ENCODE assay signal across 16 cellular contexts in the genomic region with DNA sequence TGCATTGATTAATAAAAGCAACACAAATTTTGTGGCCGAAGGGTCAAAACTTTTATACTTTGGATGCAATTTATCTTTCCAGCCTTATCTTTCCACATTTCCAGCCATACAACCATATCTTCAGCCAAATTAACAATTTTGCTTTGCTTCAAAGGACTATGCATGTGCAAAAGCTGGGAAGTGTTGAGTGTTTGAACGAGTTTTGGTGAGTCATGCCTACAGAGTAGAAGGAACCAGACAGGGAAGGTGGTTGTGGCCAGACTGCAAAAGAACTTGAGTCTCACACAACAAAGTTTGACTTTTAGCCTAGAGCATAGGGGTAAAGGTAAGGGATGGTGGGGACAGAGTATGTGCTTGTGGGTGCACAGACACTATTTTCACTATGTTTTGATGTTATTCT. TPM values are rescaled to one million over a fixed set of nuclear protein-coding genes. Genes with fewer than 3 reads are reported as not detected.
"Had no signal": no experiment of that assay in that cellular context is flagged by ENCODE, and none has a peak within 500 bp of the region (broad histone marks: within the 10 kb centered on the region; RNA-seq: fewer than 3 reads in every experiment).

No MANE protein-coding gene starts in this region.

- H3K4me3 ChIP-seq: coronary artery, gastroesophageal sphincter, left ventricle myocardium inferior, thyroid gland had no signal

- DNase-seq: activated CD4-positive, alpha-beta T cell treated with anti-CD3 and anti-CD28 coated beads, Interleukin-2, amount 10 ng/mL, durations not matched to agents 24 days and 14 days; activated CD4-positive, CD25-positive, alpha-beta regulatory T cell; activated CD8-positive, alpha-beta memory T cell treated with anti-CD3 and anti-CD28 coated beads, Interleukin-2, amount 50 U/mL, for 48 hours; activated naive CD4-positive, alpha-beta T cell; activated T-cell treated with anti-CD3 and anti-CD28 coated beads, Interleukin-2, amount 50 U/mL, for 72 hours; aorta; caudate nucleus; left ventricle myocardium inferior; natural killer cell; stimulated activated CD4-positive, alpha-beta T cell treated with anti-CD3 and anti-CD28 coated beads, Interleukin-12 subunit alpha, Interleukin-12 subunit beta, amount 100 ng/mL, for 4 hours; T-helper 17 cell; thyroid gland had no signal

- ATAC-seq: activated T-cell treated with anti-CD3 and anti-CD28 coated beads, Interleukin-2, amount 50 U/mL, for 72 hours; gastroesophageal sphincter; natural killer cell; stimulated activated effector memory CD8-positive, alpha-beta T cell treated with anti-CD3 and anti-CD28 coated beads, Interleukin-12 subunit alpha, Interleukin-12 subunit beta, amount 100 ng/mL, for 72 hours; T-helper 17 cell had no signal

RNA-seq across cellular contexts. Expression of a gene that starts 53.0 kb away (rescaled TPM):
- total RNA-seq: activated CD4-positive, alpha-beta T cell treated with anti-CD3 and anti-CD28 coated beads, Interleukin-2, amount 10 ng/mL, durations not matched to agents 24 days and 14 days; activated T-cell treated with anti-CD3 and anti-CD28 coated beads, Interleukin-2, amount 50 U/mL, for 72 hours; kidney epithelial cell; natural killer cell; T-helper 17 cell had no signal
